8 cellular contexts compared by ENCODE assay signal in the genomic region with DNA sequence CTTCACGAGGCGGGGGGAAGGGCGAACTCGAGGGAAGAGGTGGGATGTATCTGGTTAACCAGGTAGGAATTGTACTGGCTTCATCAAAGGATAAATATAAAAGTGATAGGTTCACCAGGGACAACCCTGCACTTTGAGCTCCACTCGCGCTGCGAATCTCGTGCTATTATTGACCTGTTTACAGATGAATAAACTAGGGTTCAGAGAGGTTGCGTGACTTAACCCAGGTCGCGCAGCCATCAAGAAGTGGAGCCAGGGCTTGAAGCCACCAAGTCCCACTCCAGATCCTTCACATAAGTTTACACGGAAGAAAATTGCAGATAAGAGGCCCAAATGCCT. TPM values are rescaled to one million over a fixed set of nuclear protein-coding genes. Genes with fewer than 3 reads are reported as not detected.
DNase-seq lines count a peak whose midpoint lies in the region; ATAC-seq, FAIRE-seq and TF ChIP-seq lines count a peak whose summit lies in the region.

No MANE protein-coding gene starts in this region.

- H3K27ac ChIP-seq in RWPE1 (peak overlapping the region; percentile 98), esophagus muscularis mucosa (replicated peaks in 1 of 4) (peak overlapping the region; percentile 74 to 88 (median 82)), pancreas (peak overlapping the region; percentile 62 to 86 (median 74))

- no peak for DNase-seq in GM06990 (ENCODE audit: extremely low read depth, insufficient read length)
- DNase-seq in RWPE1 (ENCODE audit: low spot score), result no peak
- DNase-seq in esophagus muscularis mucosa (ENCODE audit: extremely low spot score), result no peak
- no peak for DNase-seq in pancreas
- DNase-seq in activated effector memory CD4-positive, alpha-beta T cell treated with anti-CD3 and anti-CD28 coated beads, Interleukin-2, amount 50 U/mL, for 16 hours, result no peak

- TF ChIP-seq CTCF in GM06990 (IDR thresholded peaks at IDR 0.05; ENCODE audit: insufficient read depth, low read length, poor library complexity, severe bottlenecking) (no peak), RWPE1 (conservative IDR thresholded peaks at IDR 0.05; ENCODE audit: low read depth) (no peak), esophagus muscularis mucosa (IDR thresholded peaks at IDR 0.05) (no peak), pancreas (IDR thresholded peaks at IDR 0.05) (no peak)

- POLR2A ChIA-PET in RWPE1 (lab: Yijun Ruan, JAX; ENCODE audit: low non-redundant PET), result interaction anchor here (1.3 to 1.4 kb wide), 2 partner anchors 18 to 29 kb away, joined by 4 to 7 read pairs; no protein-coding TSS in a partner anchor

- H3K4me3 ChIP-seq in GM06990 (replicated peaks; ENCODE audit: low read depth, low read length) (peak overlapping the region; percentile 56), esophagus muscularis mucosa (peak overlapping the region; percentile 59 to 70 (median 63)), pancreas (peak overlapping the region in 3 of 4 donors; percentile 29 to 62 (median 39))

- H3K36me3 ChIP-seq in GM06990 (ENCODE audit: control insufficient read depth, insufficient read depth, low read length) (no peaks in the 10 kb centered on the region), esophagus muscularis mucosa (no peaks in the 10 kb centered on the region), pancreas (no peaks in the 10 kb centered on the region)

- no peak for FAIRE-seq in pancreas (lab: Jason Lieb, UNC)

- ATAC-seq in pancreas (no peak), HG03469 (IDR thresholded peaks at IDR 0.05; ENCODE audit: unreplicated experiment) (no peak), HG02870 (IDR thresholded peaks at IDR 0.05; ENCODE audit: unreplicated experiment) (no peak), GM18511 (IDR thresholded peaks at IDR 0.05; ENCODE audit: unreplicated experiment) (no peak)

- intact Hi-C loops in esophagus muscularis mucosa (cut with DNase I), result loop anchor here (5.0 kb wide), 1 partner anchor 190 kb away; no protein-coding TSS in a partner anchor
- intact Hi-C loops in pancreas (cut with DNase I), result no loop called here

- no peak for TF ChIP-seq POLR2A in esophagus muscularis mucosa (IDR thresholded peaks at IDR 0.05; ENCODE audit: low read depth)

- CTCF ChIA-PET in RWPE1 (lab: Yijun Ruan, JAX), result interaction anchor here (0.7 to 2.7 kb wide), 6 partner anchors 19 to 209 kb away, joined by 3 to 12 read pairs (median 6); no protein-coding TSS in a partner anchor

- H3K27me3 ChIP-seq in GM06990 (replicated peaks; ENCODE audit: control insufficient read depth, insufficient read depth, low read length), result no peaks in the 10 kb centered on the region; the same call in 1 of the 2 replicates
- H3K27me3 ChIP-seq in esophagus muscularis mucosa, result peaks cover 0 to 48% (median 15%) of the 10 kb centered on the region in 4 donors
- H3K27me3 ChIP-seq in pancreas, result no peaks in the 10 kb centered on the region

- H3K4me1 ChIP-seq in esophagus muscularis mucosa (peaks cover 36 to 48% (median 44%) of the 10 kb centered on the region in 4 donors), pancreas (no peaks in the 10 kb centered on the region)

- WGBS in esophagus muscularis mucosa, result 44% methylated on average over 12 of the region's 12 CpGs
- WGBS in pancreas, 2 donors, result 6% methylated on average over 12 of the region's 12 CpGs

- no peaks in the 10 kb centered on the region for H3K9me3 ChIP-seq in esophagus muscularis mucosa
- H3K9me3 ChIP-seq in pancreas, result no peaks in the 10 kb centered on the region

- no peak for TF ChIP-seq EP300 in esophagus muscularis mucosa (IDR thresholded peaks at IDR 0.05)

RNA-seq across cellular contexts. Expression of a gene that starts 1.4 kb away (rescaled TPM):
- 10 to 100 TPM; 20.8 to 60.3 (median 37.6) TPM for total RNA-seq in esophagus muscularis mucosa
- 10 to 100 TPM in 2 of 6 donors, 1 to 10 TPM in 3, under 1 TPM in 1; 0.93 to 36.3 (median 5.9) TPM for total RNA-seq in pancreas
- polyA plus RNA-seq in pancreas, result 1 to 10 TPM; 2.1 to 4.5 TPM
